ENCODE assay signal across 14 cellular contexts in genomic region chr6:138372711-138373463, GRCh38. TPM values are rescaled to one million over a fixed set of nuclear protein-coding genes. Genes with fewer than 3 reads are reported as not detected.
DNase-seq lines count a peak whose midpoint lies in the region; ATAC-seq, FAIRE-seq and TF ChIP-seq lines count a peak whose summit lies in the region.
"Had no signal": no experiment of that assay in that cellular context is flagged by ENCODE, and none has a peak within 500 bp of the region (broad histone marks: within the 10 kb centered on the region; RNA-seq: fewer than 3 reads in every experiment).

No MANE protein-coding gene starts in this region.

- H3K27ac Mint-ChIP-seq in CD14-positive monocyte (no peak overlapping the region), T-cell (no peak overlapping the region)
- H3K27ac Mint-ChIP-seq: activated CD4-positive, alpha-beta memory T cell treated with anti-CD3 and anti-CD28 coated beads, Interleukin-2, amount 10 ng/mL, durations not matched to agents 7 days and 5 days had no signal

- intact Hi-C loops in CD14-positive monocyte (cut with micrococcal nuclease) (no loop called here), left ventricle myocardium superior (cut with micrococcal nuclease) (no loop called here), prostate gland (cut with DNase I) (no loop called here)

- no peaks in the 10 kb centered on the region for H3K36me3 Mint-ChIP-seq in CD14-positive monocyte
- no peaks in the 10 kb centered on the region for H3K36me3 Mint-ChIP-seq in T-cell

- H3K4me3 ChIP-seq in keratinocyte (ENCODE audit: control insufficient read depth in 2 of 3, extremely low read depth in 1 of 3, insufficient read depth in 2 of 3, low read depth in 1 of 3, low read length in 3 of 3), result no peak overlapping the region
- no peak overlapping the region for H3K4me3 ChIP-seq in prostate gland
- H3K4me3 ChIP-seq: adrenal gland, esophagus muscularis mucosa, SJSA1 had no signal

- no peak overlapping the region for H3K4me2 ChIP-seq in keratinocyte (ENCODE audit: control insufficient read depth, extremely low read depth, insufficient read depth, low read depth, low read length)

- CTCF ChIA-PET in T-cell (lab: Charles Lee), result interaction anchor here (0.6 to 0.7 kb wide), 3 partner anchors 12 to 145 kb away, joined by 3 read pairs; no protein-coding TSS in a partner anchor

- no peak overlapping the region for H3K4me3 Mint-ChIP-seq in CD14-positive monocyte
- H3K4me3 Mint-ChIP-seq in T-cell, result no peak overlapping the region
- H3K4me3 Mint-ChIP-seq: activated CD4-positive, alpha-beta memory T cell treated with anti-CD3 and anti-CD28 coated beads, Interleukin-2, amount 10 ng/mL, durations not matched to agents 7 days and 5 days had no signal

- H3K27me3 ChIP-seq in keratinocyte (ENCODE audit: control insufficient read depth, extremely low read depth, insufficient read depth, low read length), result no peaks in the 10 kb centered on the region
- no peaks in the 10 kb centered on the region for H3K27me3 ChIP-seq in prostate gland (replicated peaks; ENCODE audit: insufficient read depth)
- H3K27me3 ChIP-seq: adrenal gland, esophagus muscularis mucosa had no signal

- H3K9ac ChIP-seq in keratinocyte (ENCODE audit: control insufficient read depth, extremely low read depth, insufficient read depth, low read length), result no peak overlapping the region

- H3K27me3 Mint-ChIP-seq in CD14-positive monocyte (ENCODE audit: low read depth in 3 of 3) (peaks cover 0 to 2% (median 0%) of the 10 kb centered on the region in 3 donors), T-cell (peaks cover 0 to 8% of the 10 kb centered on the region in 2 donors)

- no peaks in the 10 kb centered on the region for H3K9me1 ChIP-seq in keratinocyte (ENCODE audit: control insufficient read depth, extremely low read depth, insufficient read depth, low read length)

- H3K27ac ChIP-seq in keratinocyte (ENCODE audit: control insufficient read depth, insufficient read depth, low read length) (no peak overlapping the region), prostate gland (no peak overlapping the region)
- H3K27ac ChIP-seq: adrenal gland, esophagus muscularis mucosa, SJSA1 had no signal

- no peak for FAIRE-seq in HTR-8/SVneo (lab: Jason Lieb, UNC)
- FAIRE-seq in keratinocyte (lab: Jason Lieb, UNC), result peak; percentile 44

- H4K20me1 ChIP-seq in keratinocyte (ENCODE audit: control insufficient read depth, extremely low read depth, insufficient read depth, low read length), result no peaks in the 10 kb centered on the region

- POLR2A ChIA-PET in T-cell (lab: Charles Lee), result no interaction called here

- H3K4me1 ChIP-seq in keratinocyte (ENCODE audit: control insufficient read depth, extremely low read depth, insufficient read depth, low read length) (no peaks in the 10 kb centered on the region), prostate gland (replicated peaks) (no peaks in the 10 kb centered on the region)
- H3K4me1 ChIP-seq: adrenal gland, esophagus muscularis mucosa, SJSA1 had no signal

- H3K9me3 Mint-ChIP-seq in CD14-positive monocyte (peaks cover 0 to 1% (median 0%) of the 10 kb centered on the region in 7 donors), T-cell (no peaks in the 10 kb centered on the region)
- H3K9me3 Mint-ChIP-seq: activated CD4-positive, alpha-beta memory T cell treated with anti-CD3 and anti-CD28 coated beads, Interleukin-2, amount 10 ng/mL, durations not matched to agents 7 days and 5 days had no signal

- TF ChIP-seq CTCF in CD14-positive monocyte (IDR thresholded peaks at IDR 0.05), result peak; percentile 16
- TF ChIP-seq CTCF in keratinocyte (optimal IDR thresholded peaks at IDR 0.05 in 1 of 3, IDR thresholded peaks at IDR 0.05 in 1 of 3, conservative IDR thresholded peaks at IDR 0.05 in 1 of 3; ENCODE audit: extremely low read depth in 1 of 3, insufficient read depth in 2 of 3, low read length in 3 of 3), result peak in 1 of 3 experiments; percentile 18
- no peak for TF ChIP-seq CTCF in prostate gland (IDR thresholded peaks at IDR 0.05)

- H3K36me3 ChIP-seq in keratinocyte (ENCODE audit: control insufficient read depth in 2 of 2, extremely low read depth in 1 of 2, insufficient read depth in 2 of 2, low read length in 2 of 2) (no peaks in the 10 kb centered on the region), prostate gland (no peaks in the 10 kb centered on the region)
- H3K36me3 ChIP-seq: adrenal gland, esophagus muscularis mucosa, SJSA1 had no signal

- peaks cover 16% of the 10 kb centered on the region for H3K4me1 Mint-ChIP-seq in CD14-positive monocyte
- peaks cover 0 to 2% (median 0%) of the 10 kb centered on the region in 3 donors for H3K4me1 Mint-ChIP-seq in T-cell

- H3K9me3 ChIP-seq in keratinocyte (ENCODE audit: control insufficient read depth, low read depth, low read length), result no peaks in the 10 kb centered on the region
- no peaks in the 10 kb centered on the region for H3K9me3 ChIP-seq in prostate gland
- H3K9me3 ChIP-seq: adrenal gland, esophagus muscularis mucosa, SJSA1 had no signal

- ATAC-seq in T-cell (replicated peaks in 1 of 4) (peak in 3 of 4 experiments; percentile 53 to 63 (median 60)), left ventricle myocardium superior (no peak), GM19351 (IDR thresholded peaks at IDR 0.05; ENCODE audit: unreplicated experiment) (no peak), GM21423 (IDR thresholded peaks at IDR 0.05; ENCODE audit: unreplicated experiment) (no peak)

- no peak for TF ChIP-seq POLR2A in prostate gland (IDR thresholded peaks at IDR 0.05)

- DNase-seq in CD14-positive monocyte (ENCODE audit: low spot score) (no peak), HTR-8/SVneo (ENCODE audit: insufficient read length, low spot score) (peak; percentile 8), T-cell (no peak), keratinocyte (ENCODE audit: low read depth, low spot score) (no peak), left ventricle myocardium superior (no peak), prostate gland (ENCODE audit: low spot score) (no peak)
- DNase-seq: activated CD4-positive, alpha-beta memory T cell treated with anti-CD3 and anti-CD28 coated beads, Interleukin-2, amount 10 ng/mL, durations not matched to agents 7 days and 5 days; adrenal gland; NCI-H2171; nucleus accumbens had no signal

- H2AFZ ChIP-seq in keratinocyte (ENCODE audit: control insufficient read depth, low read length), result no peak overlapping the region

- H3K79me2 ChIP-seq in keratinocyte (ENCODE audit: control insufficient read depth, insufficient read depth, low read length), result no peaks in the 10 kb centered on the region

- dilution Hi-C loops in keratinocyte (cut with MboI; ENCODE audit: extremely low pct_ligation_motif_present, low sequenced_read_pairs), result no loop called here

RNA-seq across cellular contexts. Expression of gene SMIM28, which starts 4.8 kb away (rescaled TPM):
- polyA plus RNA-seq in CD14-positive monocyte, result not detected
- not detected for total RNA-seq in T-cell
- polyA plus RNA-seq in keratinocyte, result not detected in 3 replicates
- polyA plus RNA-seq in keratinocyte (2011; ENCODE audit: low read depth), result not detected
- not detected in 2 replicates for polyA plus RNA-seq in keratinocyte (2011; cell fraction: cytosol; rRNA removed)
- polyA plus RNA-seq in keratinocyte (2011; cell fraction: nucleus; rRNA removed), result not detected in 2 replicates
- polyA plus RNA-seq in keratinocyte (2012; ENCODE audit: low replicate concordance), result not detected in 2 replicates
- polyA minus RNA-seq in keratinocyte, result not detected in 3 replicates
- not detected for polyA minus RNA-seq in keratinocyte (2011; cell fraction: cytosol; rRNA and poly(A)+ RNA removed)
- not detected in 2 replicates for polyA minus RNA-seq in keratinocyte (2011; cell fraction: nucleus; rRNA and poly(A)+ RNA removed)
- total RNA-seq in left ventricle myocardium superior, result not detected
- not detected for total RNA-seq in prostate gland
- total RNA-seq: activated CD4-positive, alpha-beta memory T cell treated with anti-CD3 and anti-CD28 coated beads, Interleukin-2, amount 10 ng/mL, durations not matched to agents 7 days and 5 days; adrenal gland; SJSA1 had no signal
- polyA plus RNA-seq: adrenal gland had no signal

RNA-seq across cellular contexts. Expression of gene HEBP2, which starts 31.1 kb away (rescaled TPM):
- polyA plus RNA-seq in CD14-positive monocyte, result 10 to 100 TPM; 96.8 to 97.5 TPM
- 10 to 100 TPM; 18.8 to 54.0 (median 45.7) TPM for total RNA-seq in T-cell
- 13.2 to 41.9 TPM (median 25.8 TPM) in 3 replicates for polyA plus RNA-seq in keratinocyte
- 295 TPM for polyA plus RNA-seq in keratinocyte (2011; ENCODE audit: low read depth)
- 17.3 and 22.5 TPM in 2 replicates for polyA plus RNA-seq in keratinocyte (2011; cell fraction: cytosol; rRNA removed)
- 7.0 and 9.8 TPM in 2 replicates for polyA plus RNA-seq in keratinocyte (2011; cell fraction: nucleus; rRNA removed)
- 41.6 and 79.2 TPM in 2 replicates for polyA plus RNA-seq in keratinocyte (2012; ENCODE audit: low replicate concordance)
- polyA minus RNA-seq in keratinocyte, result 1.7 to 4.7 TPM (median 4.7 TPM) in 3 replicates
- polyA minus RNA-seq in keratinocyte (2011; cell fraction: cytosol; rRNA and poly(A)+ RNA removed), result 19.8 TPM
- 1.9 and 2.9 TPM in 2 replicates for polyA minus RNA-seq in keratinocyte (2011; cell fraction: nucleus; rRNA and poly(A)+ RNA removed)
- 104 TPM for total RNA-seq in left ventricle myocardium superior
- total RNA-seq in prostate gland, result 100 to 1,000 TPM in 1 of 2 donors, 10 to 100 TPM in 1; 95.4 to 187 TPM

Comparison
In these comparisons a context has a peak if more than half of its experiments do, and no peak if none do; other contexts are left out.
1. ATAC-seq: peak in T-cell (3 of 4); none in left ventricle myocardium superior (single experiment), GM19351 (single experiment) and GM21423 (single experiment).